ENCODE assay signal across 9 cellular contexts in genomic region chr7:27364344-27364758, GRCh38.
DNase-seq lines count a peak whose midpoint lies in the region; ATAC-seq and TF ChIP-seq lines count a peak whose summit lies in the region.
"Had no signal": no experiment of that assay in that cellular context is flagged by ENCODE, and none has a peak within 500 bp of the region (broad histone marks: within the 10 kb centered on the region; RNA-seq: fewer than 3 reads in every experiment).

No MANE protein-coding gene starts in this region.

- H3K27ac ChIP-seq in muscle layer of duodenum (ENCODE audit: low read length) (peak overlapping the region; percentile 59), aorta (ENCODE audit: low read depth in 1 of 2, low read length in 2 of 2) (no peak overlapping the region), foreskin keratinocyte (no peak overlapping the region)

- DNase-seq in Right ventricle myocardium inferior (ENCODE audit: missing footprints) (peak; percentile 87), cardiac septum (ENCODE audit: low spot score) (no peak), epidermal melanocyte (ENCODE audit: insufficient read length, low spot score) (peak; percentile 24), aorta (peak in 1 of 2 donors; percentile 66), GM19238 (ENCODE audit: insufficient read length, low spot score) (no peak), foreskin keratinocyte (no peak)
- DNase-seq: BE2C had no signal

- H3K4me3 ChIP-seq in muscle layer of duodenum (ENCODE audit: low read depth in 1 of 2, low read length in 2 of 2) (no peak overlapping the region), aorta (ENCODE audit: low read length in 2 of 2) (no peak overlapping the region)

- H3K4me1 ChIP-seq in muscle layer of duodenum (ENCODE audit: control insufficient read depth in 1 of 2, insufficient read depth in 2 of 2, low read length in 2 of 2): peaks cover 0 to 3% of the 10 kb centered on the region in 2 donors
- H3K4me1 ChIP-seq in aorta (ENCODE audit: control insufficient read depth in 1 of 2, insufficient read depth in 2 of 2, low read length in 2 of 2): no peaks in the 10 kb centered on the region
- H3K4me1 ChIP-seq in foreskin keratinocyte: no peaks in the 10 kb centered on the region
- H3K4me1 ChIP-seq: BE2C had no signal

- H3K36me3 ChIP-seq in muscle layer of duodenum (ENCODE audit: control insufficient read depth in 1 of 2, insufficient read depth in 2 of 2, low read length in 2 of 2) (no peaks in the 10 kb centered on the region), aorta (ENCODE audit: control insufficient read depth in 1 of 2, insufficient read depth in 2 of 2, low read length in 1 of 2) (no peaks in the 10 kb centered on the region)
- H3K36me3 ChIP-seq: BE2C had no signal

- WGBS in aorta, 2 donors: 74 to 81% methylated on average over 4 of the region's 4 CpGs

- intact Hi-C loops in Right ventricle myocardium inferior (cut with DNase I) (no loop called here), cardiac septum (cut with DNase I) (no loop called here), aorta (cut with DNase I) (no loop called here)

- H3K9me3 ChIP-seq in muscle layer of duodenum (ENCODE audit: control insufficient read depth in 1 of 2, low read length in 2 of 2) (no peaks in the 10 kb centered on the region), aorta (ENCODE audit: control insufficient read depth, low read length) (no peaks in the 10 kb centered on the region)
- H3K9me3 ChIP-seq: BE2C had no signal

- peak; percentile 97 for ATAC-seq in Right ventricle myocardium inferior
- ATAC-seq in aorta (ENCODE audit: low FRiP score): peak; percentile 90
- ATAC-seq in foreskin keratinocyte: no peak
- ATAC-seq in SK-N-SH treated with all-trans-retinoic acid at 6 μM for 48 hours: no peak

- H3K27me3 ChIP-seq in muscle layer of duodenum (ENCODE audit: low read depth, low read length): no peaks in the 10 kb centered on the region
- no peaks in the 10 kb centered on the region for H3K27me3 ChIP-seq in aorta (ENCODE audit: control insufficient read depth in 1 of 2, insufficient read depth in 2 of 2, low read length in 1 of 2)
- peaks cover 52% of the 10 kb centered on the region for H3K27me3 ChIP-seq in foreskin keratinocyte

- TF ChIP-seq CTCF in foreskin keratinocyte (conservative IDR thresholded peaks at IDR 0.05): no peak

TF ChIP-seq in SK-N-SH treated with all-trans-retinoic acid at 6 μM for 48 hours, 23 proteins besides CTCF, POLR2A, EP300 and RAD21:
- TF ChIP-seq ZC3H10 (CRISPR knock-in tag; IDR thresholded peaks at IDR 0.05) (no peak), CSDC2 (CRISPR knock-in tag; IDR thresholded peaks at IDR 0.05) (no peak), ESRRG (CRISPR knock-in tag; IDR thresholded peaks at IDR 0.05) (no peak), BACH2 (CRISPR knock-in tag; IDR thresholded peaks at IDR 0.05; ENCODE audit: borderline replicate concordance) (no peak), TOX (CRISPR knock-in tag; IDR thresholded peaks at IDR 0.05; ENCODE audit: borderline replicate concordance) (no peak)
- TF ChIP-seq, protein P1, sequence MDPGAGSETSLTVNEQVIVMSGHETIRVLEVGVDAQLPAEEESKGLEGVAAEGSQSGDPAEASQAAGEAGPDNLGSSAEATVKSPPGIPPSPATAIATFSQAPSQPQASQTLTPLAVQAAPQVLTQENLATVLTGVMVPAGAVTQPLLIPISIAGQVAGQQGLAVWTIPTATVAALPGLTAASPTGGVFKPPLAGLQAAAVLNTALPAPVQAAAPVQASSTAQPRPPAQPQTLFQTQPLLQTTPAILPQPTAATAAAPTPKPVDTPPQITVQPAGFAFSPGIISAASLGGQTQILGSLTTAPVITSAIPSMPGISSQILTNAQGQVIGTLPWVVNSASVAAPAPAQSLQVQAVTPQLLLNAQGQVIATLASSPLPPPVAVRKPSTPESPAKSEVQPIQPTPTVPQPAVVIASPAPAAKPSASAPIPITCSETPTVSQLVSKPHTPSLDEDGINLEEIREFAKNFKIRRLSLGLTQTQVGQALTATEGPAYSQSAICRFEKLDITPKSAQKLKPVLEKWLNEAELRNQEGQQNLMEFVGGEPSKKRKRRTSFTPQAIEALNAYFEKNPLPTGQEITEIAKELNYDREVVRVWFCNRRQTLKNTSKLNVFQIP (CRISPR knock-in tag; IDR thresholded peaks at IDR 0.05; ENCODE audit: borderline replicate concordance, low read depth): no peak
- TF ChIP-seq, protein P2, sequence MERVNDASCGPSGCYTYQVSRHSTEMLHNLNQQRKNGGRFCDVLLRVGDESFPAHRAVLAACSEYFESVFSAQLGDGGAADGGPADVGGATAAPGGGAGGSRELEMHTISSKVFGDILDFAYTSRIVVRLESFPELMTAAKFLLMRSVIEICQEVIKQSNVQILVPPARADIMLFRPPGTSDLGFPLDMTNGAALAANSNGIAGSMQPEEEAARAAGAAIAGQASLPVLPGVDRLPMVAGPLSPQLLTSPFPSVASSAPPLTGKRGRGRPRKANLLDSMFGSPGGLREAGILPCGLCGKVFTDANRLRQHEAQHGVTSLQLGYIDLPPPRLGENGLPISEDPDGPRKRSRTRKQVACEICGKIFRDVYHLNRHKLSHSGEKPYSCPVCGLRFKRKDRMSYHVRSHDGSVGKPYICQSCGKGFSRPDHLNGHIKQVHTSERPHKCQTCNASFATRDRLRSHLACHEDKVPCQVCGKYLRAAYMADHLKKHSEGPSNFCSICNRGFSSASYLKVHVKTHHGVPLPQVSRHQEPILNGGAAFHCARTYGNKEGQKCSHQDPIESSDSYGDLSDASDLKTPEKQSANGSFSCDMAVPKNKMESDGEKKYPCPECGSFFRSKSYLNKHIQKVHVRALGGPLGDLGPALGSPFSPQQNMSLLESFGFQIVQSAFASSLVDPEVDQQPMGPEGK (CRISPR knock-in tag; IDR thresholded peaks at IDR 0.05; ENCODE audit: borderline replicate concordance): no peak

Comparison
In these comparisons a context has a peak if more than half of its experiments do, and no peak if none do; other contexts are left out.
1. DNase-seq: peak in Right ventricle myocardium inferior (single experiment) and epidermal melanocyte (single experiment); none in cardiac septum (single experiment), GM19238 (single experiment) and foreskin keratinocyte (0 of 2).
2. ATAC-seq: peak in Right ventricle myocardium inferior (single experiment) and aorta (single experiment); none in foreskin keratinocyte (single experiment) and SK-N-SH treated with all-trans-retinoic acid at 6 μM for 48 hours (single experiment).